Comparison of ENCODE assay signal across 15 cellular contexts in the genomic region with DNA sequence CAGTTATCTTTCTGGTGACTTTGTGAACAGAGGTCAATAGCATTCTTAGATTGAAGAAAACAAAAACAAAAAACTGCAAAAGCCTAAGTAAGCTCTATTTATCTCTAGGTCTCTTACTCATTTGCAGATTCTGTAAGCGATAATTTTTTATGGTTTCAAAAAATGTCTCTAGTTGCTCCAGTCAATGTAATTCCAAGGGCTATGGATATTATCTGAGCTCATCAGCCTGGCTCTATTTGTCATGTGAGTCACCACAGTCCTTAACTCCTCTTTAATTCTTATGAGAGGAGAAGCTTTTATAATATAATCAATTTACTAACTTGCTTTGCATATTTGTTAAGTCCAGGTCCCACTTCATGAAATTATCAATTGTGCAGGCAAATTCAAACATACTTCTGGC.
"Had no signal": no experiment of that assay in that cellular context is flagged by ENCODE, and none has a peak within 500 bp of the region (broad histone marks: within the 10 kb centered on the region; RNA-seq: fewer than 3 reads in every experiment).

No MANE protein-coding gene starts in this region.

- H3K9me3 ChIP-seq: body of pancreas, left lung, prostate gland, right atrium auricular region, suprapubic skin, transverse colon, vagina had no signal

- H3K36me3 Mint-ChIP-seq: activated naive CD8-positive, alpha-beta T cell had no signal

- H3K36me3 ChIP-seq: left lung, prostate gland, right atrium auricular region, suprapubic skin, transverse colon, vagina had no signal

- H3K27ac Mint-ChIP-seq: activated naive CD8-positive, alpha-beta T cell; activated T-helper 1 cell treated with anti-CD3 and anti-CD28 coated beads, Interleukin-12 subunit alpha, Interleukin-12 subunit beta, Interleukin-2, Interleukin-4 antibody, amounts not matched to agents 30 ng/mL and 10 ng/mL and 1 ng/mL, durations not matched to agents 14 hours and 24 hours and 36 hours; stimulated activated naive CD8-positive, alpha-beta T cell treated with anti-CD3 and anti-CD28 coated beads, Interleukin-15, amount 100 ng/mL, for 72 hours had no signal

- H3K27me3 ChIP-seq: body of pancreas, left lung, right atrium auricular region, suprapubic skin, transverse colon, vagina had no signal

- H3K4me3 Mint-ChIP-seq: activated naive CD8-positive, alpha-beta T cell; activated T-helper 1 cell treated with anti-CD3 and anti-CD28 coated beads, Interleukin-12 subunit alpha, Interleukin-12 subunit beta, Interleukin-2, Interleukin-4 antibody, amounts not matched to agents 30 ng/mL and 10 ng/mL and 1 ng/mL, durations not matched to agents 14 hours and 24 hours and 36 hours; neural crest cell; stimulated activated naive CD8-positive, alpha-beta T cell treated with anti-CD3 and anti-CD28 coated beads, Interleukin-15, amount 100 ng/mL, for 72 hours had no signal

- DNase-seq: activated CD4-positive, alpha-beta T cell treated with anti-CD3 and anti-CD28 coated beads, Interleukin-2, amount 50 U/mL, for 4 hours; activated gamma-delta T cell treated with Interleukin-2 at 50 U/mL for 16 hours; amygdala; body of pancreas; caudate nucleus; left lung; stimulated activated naive CD8-positive, alpha-beta T cell treated with anti-CD3 and anti-CD28 coated beads, Interleukin-15, amount 100 ng/mL, for 72 hours; transverse colon had no signal

- H3K9me3 Mint-ChIP-seq: neural crest cell had no signal

- H3K4me1 Mint-ChIP-seq: neural crest cell had no signal

- ATAC-seq: body of pancreas; left lung; stimulated activated naive CD8-positive, alpha-beta T cell treated with anti-CD3 and anti-CD28 coated beads, Interleukin-15, amount 100 ng/mL, for 72 hours had no signal

- H3K4me3 ChIP-seq: body of pancreas, left lung, prostate gland, right atrium auricular region, suprapubic skin, transverse colon, vagina had no signal

- H3K4me1 ChIP-seq: body of pancreas, left lung, prostate gland, right atrium auricular region, suprapubic skin, transverse colon, vagina had no signal

- H3K27ac ChIP-seq: body of pancreas, left lung, prostate gland, right atrium auricular region, suprapubic skin, transverse colon, vagina had no signal
